ENCODE assay signal across 13 cellular contexts in the genomic region with DNA sequence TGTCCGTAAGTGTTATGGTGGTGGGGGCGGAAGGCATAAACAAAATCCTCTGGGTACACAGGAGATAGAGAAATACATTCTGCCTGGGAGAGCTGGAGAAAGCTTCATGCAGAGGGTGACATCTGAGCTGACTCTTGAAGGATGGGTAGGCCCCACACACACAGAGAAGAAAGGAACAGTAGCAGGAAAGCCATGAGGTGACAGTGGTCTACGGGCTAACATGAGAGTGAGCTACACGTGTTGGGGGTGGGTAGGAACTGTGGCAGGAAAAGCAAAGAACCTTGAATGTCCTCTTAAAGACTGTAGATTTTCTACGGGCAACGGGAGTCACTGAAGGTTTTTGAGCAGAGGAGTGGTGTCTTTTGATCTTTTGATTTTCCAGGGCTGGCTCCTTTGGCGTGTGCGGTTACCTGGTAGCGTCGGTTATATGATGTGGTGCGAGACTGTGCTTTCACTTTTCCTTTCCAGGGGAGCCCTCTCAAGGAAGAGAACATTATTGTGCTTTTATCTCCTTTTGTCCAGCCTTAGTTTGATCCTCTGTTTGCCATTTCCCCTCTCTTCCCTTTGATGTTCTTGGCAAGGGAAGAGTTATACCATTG. TPM values are rescaled to one million over a fixed set of nuclear protein-coding genes. Genes with fewer than 3 reads are reported as not detected.
A peak's percentile ranks its signal among the peaks of the same experiment; 100 is the strongest.
DNase-seq lines count a peak whose midpoint lies in the region; ATAC-seq and TF ChIP-seq lines count a peak whose summit lies in the region.
"Had no signal": no experiment of that assay in that cellular context is flagged by ENCODE, and none has a peak within 500 bp of the region (broad histone marks: within the 10 kb centered on the region; RNA-seq: fewer than 3 reads in every experiment).

No MANE protein-coding gene starts in this region.

- H3K9me2 ChIP-seq in Loucy (replicated peaks; ENCODE audit: low read depth, low read length): no peaks in the 10 kb centered on the region

- 0 out of 2 replicates have a peak overlapping the region, but pooled peaks have one; percentile 23 for H2AFZ ChIP-seq in Loucy (ENCODE audit: low read length)

- H3K36me3 ChIP-seq in Loucy (ENCODE audit: insufficient read depth, low read length): no peaks in the 10 kb centered on the region

- peak; percentile 88 for ATAC-seq in activated CD4-positive, alpha-beta T cell treated with anti-CD3 and anti-CD28 coated beads for 36 hours
- peak; percentile 73 to 82 for ATAC-seq in naive thymus-derived CD8-positive, alpha-beta T cell
- ATAC-seq in GM21447 (IDR thresholded peaks at IDR 0.05; ENCODE audit: unreplicated experiment) (no peak), esophagus mucosa (no peak)

- peaks cover 17% of the 10 kb centered on the region for H3K4me1 Mint-ChIP-seq in activated CD4-positive, alpha-beta T cell treated with anti-CD3 and anti-CD28 coated beads for 36 hours
- peaks cover 16% of the 10 kb centered on the region for H3K4me1 Mint-ChIP-seq in activated naive CD8-positive, alpha-beta T cell treated with anti-CD3 and anti-CD28 coated beads for 36 hours
- H3K4me1 Mint-ChIP-seq in naive thymus-derived CD8-positive, alpha-beta T cell: peaks cover 17 to 31% (median 28%) of the 10 kb centered on the region in 4 donors

- no peaks in the 10 kb centered on the region for H4K20me1 ChIP-seq in Loucy (ENCODE audit: insufficient read depth, low read length, poor library complexity, severe bottlenecking)

- no peak overlapping the region for H3K9ac ChIP-seq in Loucy (ENCODE audit: low read depth, low read length, poor library complexity, severe bottlenecking)

- peak; percentile 37 for DNase-seq in activated CD4-positive, alpha-beta T cell treated with anti-CD3 and anti-CD28 coated beads for 36 hours
- DNase-seq in activated CD4-positive, alpha-beta T cell treated with anti-CD3 and anti-CD28 coated beads, Interleukin-2, amount 50 U/mL, for 1 hour: no peak
- peak; percentile 23 for DNase-seq in activated naive CD8-positive, alpha-beta T cell treated with anti-CD3 and anti-CD28 coated beads for 36 hours
- peak in 5 of 10 donors; percentile 6 to 44 (median 37) for DNase-seq in naive thymus-derived CD8-positive, alpha-beta T cell
- no peak for DNase-seq in ACHN
- DNase-seq: glutamatergic neuron, NCI-H2081 treated with DMSO at 0.1 percent for 48 hours, SHP77 treated with DMSO at 0.1 percent for 48 hours had no signal

- peak overlapping the region; percentile 39 for H3K4me2 ChIP-seq in Loucy (ENCODE audit: low read depth, low read length, poor library complexity, severe bottlenecking)

- H3K27me3 Mint-ChIP-seq in activated CD4-positive, alpha-beta T cell treated with anti-CD3 and anti-CD28 coated beads for 36 hours: no peaks in the 10 kb centered on the region
- peaks cover 3% of the 10 kb centered on the region for H3K27me3 Mint-ChIP-seq in activated naive CD8-positive, alpha-beta T cell treated with anti-CD3 and anti-CD28 coated beads for 36 hours
- no peaks in the 10 kb centered on the region for H3K27me3 Mint-ChIP-seq in naive thymus-derived CD8-positive, alpha-beta T cell

- POLR2A ChIA-PET in activated CD4-positive, alpha-beta T cell treated with anti-CD3 and anti-CD28 coated beads for 36 hours (lab: Charles Lee): no interaction called here
- POLR2A ChIA-PET in naive thymus-derived CD8-positive, alpha-beta T cell (lab: Charles Lee): no interaction called here

- no peaks in the 10 kb centered on the region for H3K36me3 Mint-ChIP-seq in activated CD4-positive, alpha-beta T cell treated with anti-CD3 and anti-CD28 coated beads for 36 hours (ENCODE audit: low read depth)
- H3K36me3 Mint-ChIP-seq in activated naive CD8-positive, alpha-beta T cell treated with anti-CD3 and anti-CD28 coated beads for 36 hours: no peaks in the 10 kb centered on the region
- H3K36me3 Mint-ChIP-seq in naive thymus-derived CD8-positive, alpha-beta T cell: no peaks in the 10 kb centered on the region

- in situ Hi-C loops in ACHN (cut with HindIII; ENCODE audit: low pct_ligation_motif_present, low pct_unique_long_range_greater_than_20kb, low sequenced_read_pairs): no loop called here

- no peaks in the 10 kb centered on the region for H3K9me3 Mint-ChIP-seq in activated CD4-positive, alpha-beta T cell treated with anti-CD3 and anti-CD28 coated beads for 36 hours (ENCODE audit: low read depth)
- no peaks in the 10 kb centered on the region for H3K9me3 Mint-ChIP-seq in activated naive CD8-positive, alpha-beta T cell treated with anti-CD3 and anti-CD28 coated beads for 36 hours
- no peaks in the 10 kb centered on the region for H3K9me3 Mint-ChIP-seq in naive thymus-derived CD8-positive, alpha-beta T cell
- H3K9me3 Mint-ChIP-seq: neural crest cell had no signal

- H3K27me3 ChIP-seq in Loucy (ENCODE audit: insufficient read depth, low read length, poor library complexity, severe bottlenecking): no peaks in the 10 kb centered on the region

- no peak for TF ChIP-seq CTCF in Loucy (conservative IDR thresholded peaks at IDR 0.05; ENCODE audit: low read length)

- peak overlapping the region; percentile 57 for H3K27ac Mint-ChIP-seq in activated CD4-positive, alpha-beta T cell treated with anti-CD3 and anti-CD28 coated beads for 36 hours
- peak overlapping the region; percentile 46 for H3K27ac Mint-ChIP-seq in activated naive CD8-positive, alpha-beta T cell treated with anti-CD3 and anti-CD28 coated beads for 36 hours
- H3K27ac Mint-ChIP-seq in naive thymus-derived CD8-positive, alpha-beta T cell: peak overlapping the region; percentile 44 to 93 (median 86)

- H3K9me3 ChIP-seq in Loucy (ENCODE audit: insufficient read depth, low read depth, low read length): no peaks in the 10 kb centered on the region

- no peak overlapping the region for H3K4me3 ChIP-seq in Loucy (ENCODE audit: low read length, poor library complexity, severe bottlenecking)

- CTCF ChIA-PET in activated CD4-positive, alpha-beta T cell treated with anti-CD3 and anti-CD28 coated beads for 36 hours (lab: Charles Lee): interaction anchor here (0.6 kb wide), 1 partner anchor 528 kb away, joined by 3 read pairs; no protein-coding TSS in a partner anchor

- H3F3A ChIP-seq in Loucy (ENCODE audit: low read depth): no peaks in the 10 kb centered on the region

- peak overlapping the region; percentile 43 for H3K4me3 Mint-ChIP-seq in activated CD4-positive, alpha-beta T cell treated with anti-CD3 and anti-CD28 coated beads for 36 hours
- H3K4me3 Mint-ChIP-seq in activated naive CD8-positive, alpha-beta T cell treated with anti-CD3 and anti-CD28 coated beads for 36 hours: peak overlapping the region; percentile 33
- H3K4me3 Mint-ChIP-seq in naive thymus-derived CD8-positive, alpha-beta T cell: peak overlapping the region; percentile 76 to 89 (median 86)
- H3K4me3 Mint-ChIP-seq: neural crest cell had no signal

- no peaks in the 10 kb centered on the region for H3K79me2 ChIP-seq in Loucy (ENCODE audit: insufficient read depth, low read length)

- peaks cover 4% of the 10 kb centered on the region for H3K4me1 ChIP-seq in Loucy (ENCODE audit: insufficient read depth, low read length, poor library complexity, severe bottlenecking)

- intact Hi-C loops in activated CD4-positive, alpha-beta T cell treated with anti-CD3 and anti-CD28 coated beads for 36 hours (cut with DNase I, micrococcal nuclease): loop anchor here in 1 of 2 experiments (1.0 kb wide), 1 partner anchor 175 kb away; no protein-coding TSS in a partner anchor

RNA-seq across cellular contexts. Expression of gene ADAMTS8, which starts 39.7 kb away (rescaled TPM):
- total RNA-seq in activated CD4-positive, alpha-beta T cell treated with anti-CD3 and anti-CD28 coated beads for 36 hours: not detected
- not detected for total RNA-seq in activated naive CD8-positive, alpha-beta T cell treated with anti-CD3 and anti-CD28 coated beads for 36 hours
- not detected for total RNA-seq in naive thymus-derived CD8-positive, alpha-beta T cell
- not detected for polyA plus RNA-seq in naive thymus-derived CD8-positive, alpha-beta T cell
- 0.56 TPM for total RNA-seq in esophagus mucosa
- total RNA-seq: M059J had no signal

RNA-seq across cellular contexts. Expression of gene ADAMTS15, which starts 59.7 kb away (rescaled TPM):
- not detected for total RNA-seq in activated CD4-positive, alpha-beta T cell treated with anti-CD3 and anti-CD28 coated beads for 36 hours
- not detected for total RNA-seq in activated naive CD8-positive, alpha-beta T cell treated with anti-CD3 and anti-CD28 coated beads for 36 hours
- under 1 TPM in 1 of 2 experiments, not detected in 1; 0.05 TPM for total RNA-seq in naive thymus-derived CD8-positive, alpha-beta T cell
- not detected for polyA plus RNA-seq in naive thymus-derived CD8-positive, alpha-beta T cell
- total RNA-seq in esophagus mucosa: 2.0 TPM

Comparison
In these comparisons a context has a peak if more than half of its experiments do, and no peak if none do; other contexts are left out.
1. DNase-seq: peak in activated CD4-positive, alpha-beta T cell treated with anti-CD3 and anti-CD28 coated beads for 36 hours (single experiment) and activated naive CD8-positive, alpha-beta T cell treated with anti-CD3 and anti-CD28 coated beads for 36 hours (single experiment); none in activated CD4-positive, alpha-beta T cell treated with anti-CD3 and anti-CD28 coated beads, Interleukin-2, amount 50 U/mL, for 1 hour (single experiment) and ACHN (single experiment).
2. ATAC-seq: peak in activated CD4-positive, alpha-beta T cell treated with anti-CD3 and anti-CD28 coated beads for 36 hours (single experiment) and naive thymus-derived CD8-positive, alpha-beta T cell (2 of 2); none in GM21447 (single experiment) and esophagus mucosa (single experiment).
3. H3K4me3 Mint-ChIP-seq: peak in every context shown above with its lines; median percentile 86 in naive thymus-derived CD8-positive, alpha-beta T cell; 43 in activated CD4-positive, alpha-beta T cell treated with anti-CD3 and anti-CD28 coated beads for 36 hours; 33 in activated naive CD8-positive, alpha-beta T cell treated with anti-CD3 and anti-CD28 coated beads for 36 hours.
4. Peak in every context shown above with its lines, with median percentiles within 50 percentile points of each other: H3K27ac Mint-ChIP-seq.